In the genomic region with DNA sequence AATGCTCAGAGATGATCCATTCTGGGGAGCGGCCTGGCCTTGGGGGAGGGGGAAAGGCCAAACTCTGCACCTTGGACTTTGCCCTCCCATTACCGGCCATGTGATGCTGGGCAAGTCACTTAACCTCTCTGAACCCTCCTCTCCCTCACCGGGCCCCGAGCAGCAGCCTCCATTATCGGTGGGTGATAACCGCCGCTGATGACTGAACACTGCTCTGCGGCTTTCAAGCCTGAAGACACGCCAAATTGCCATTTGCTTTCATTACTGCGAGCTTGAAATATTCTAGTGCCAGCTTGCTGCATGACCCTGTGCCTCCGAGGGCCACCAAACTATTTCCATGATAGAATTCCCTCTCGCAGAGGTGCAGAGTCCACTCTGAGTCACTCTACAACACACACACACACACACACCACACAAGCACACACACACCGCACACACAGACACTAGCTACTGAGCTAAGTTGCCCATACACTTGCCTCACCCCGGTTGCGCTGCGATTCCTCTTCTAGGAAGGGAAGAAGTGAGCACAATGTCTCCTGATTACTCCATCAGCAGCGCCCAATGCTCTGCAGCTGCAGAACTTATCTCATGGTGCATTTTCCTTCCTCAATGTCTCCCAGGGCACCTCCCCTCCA, we compare ENCODE assay signal across 16 cellular contexts. TPM values are rescaled to one million over a fixed set of nuclear protein-coding genes. Genes with fewer than 3 reads are reported as not detected.
A peak's percentile ranks its signal among the peaks of the same experiment; 100 is the strongest.
DNase-seq lines count a peak whose midpoint lies in the region; ATAC-seq and TF ChIP-seq lines count a peak whose summit lies in the region.
"Had no signal": no experiment of that assay in that cellular context is flagged by ENCODE, and none has a peak within 500 bp of the region (broad histone marks: within the 10 kb centered on the region; RNA-seq: fewer than 3 reads in every experiment).

No MANE protein-coding gene starts in this region.

- intact Hi-C loops in dendritic cell treated with granulocyte-macrophage colony-stimulating factor and Interleukin-4, amounts not matched to agents 40 ng/mL and 50 ng/mL, for 4 days (cut with micrococcal nuclease), result no loop called here
- intact Hi-C loops in mucosa of descending colon (cut with DNase I, micrococcal nuclease), result no loop called here

- no peaks in the 10 kb centered on the region for H3K36me3 Mint-ChIP-seq in dendritic cell treated with granulocyte-macrophage colony-stimulating factor and Interleukin-4, amounts not matched to agents 40 ng/mL and 50 ng/mL, for 4 days (ENCODE audit: low read depth)
- H3K36me3 Mint-ChIP-seq: brain had no signal

- peak overlapping the region in 3 of 11 experiments; percentile 29 to 53 (median 49); a peak in 6 of 22 replicates for H3K27ac ChIP-seq in BLaER1 treated with 17β-estradiol and CSF1 and Interleukin-3, amounts not matched to agents 10 nM and 100 nM
- H3K27ac ChIP-seq: parathyroid adenoma had no signal

- H3K9me3 ChIP-seq in BLaER1 treated with 17β-estradiol and CSF1 and Interleukin-3, amounts not matched to agents 10 nM and 100 nM (replicated peaks in 1 of 11), result peaks cover 0 to 10% (median 0%) of the 10 kb centered on the region in 11 experiments; a peak in 7 of 22 replicates
- H3K9me3 ChIP-seq in mucosa of descending colon, result no peaks in the 10 kb centered on the region

- peaks cover 0 to 4% (median 0%) of the 10 kb centered on the region in 11 experiments; a peak in 1 of 22 replicates for H4K20me1 ChIP-seq in BLaER1 treated with 17β-estradiol and CSF1 and Interleukin-3, amounts not matched to agents 10 nM and 100 nM

- peaks cover 64% of the 10 kb centered on the region for H3K4me1 Mint-ChIP-seq in dendritic cell treated with granulocyte-macrophage colony-stimulating factor and Interleukin-4, amounts not matched to agents 40 ng/mL and 50 ng/mL, for 4 days (ENCODE audit: low read depth)
- H3K4me1 Mint-ChIP-seq: activated CD4-positive, alpha-beta memory T cell treated with anti-CD3 and anti-CD28 coated beads, Interleukin-2, amount 10 ng/mL, durations not matched to agents 7 days and 5 days had no signal

- DNase-seq in NCI-H2227 (lab: John Stamatoyannopoulos, UW; ENCODE audit: unreplicated experiment) (peak; percentile 54), mucosa of descending colon (peak in 2 of 3 donors; percentile 44 to 62)
- DNase-seq: activated CD4-positive, alpha-beta memory T cell treated with anti-CD3 and anti-CD28 coated beads, Interleukin-2, amount 10 ng/mL, durations not matched to agents 7 days and 5 days; activated gamma-delta T cell; DMS79; mesendoderm; stimulated activated CD4-positive, alpha-beta T cell treated with anti-CD3 and anti-CD28 coated beads, Interleukin-1b, Interleukin-23, amount 100 ng/mL, for 48 hours; T1000 had no signal

- H3K36me3 ChIP-seq in BLaER1 treated with 17β-estradiol and CSF1 and Interleukin-3, amounts not matched to agents 10 nM and 100 nM, result no peaks in the 10 kb centered on the region
- no peaks in the 10 kb centered on the region for H3K36me3 ChIP-seq in mucosa of descending colon (ENCODE audit: low read depth)

- peak overlapping the region in 2 of 11 experiments; percentile 8 to 13; a peak in 3 of 22 replicates for H3K9ac ChIP-seq in BLaER1 treated with 17β-estradiol and CSF1 and Interleukin-3, amounts not matched to agents 10 nM and 100 nM
- H3K9ac ChIP-seq: parathyroid adenoma had no signal

- peak; percentile 77 for ATAC-seq in mucosa of descending colon
- ATAC-seq in GM21360 (IDR thresholded peaks at IDR 0.05; ENCODE audit: unreplicated experiment), result no peak
- ATAC-seq in HG03097 (IDR thresholded peaks at IDR 0.05; ENCODE audit: low FRiP score, unreplicated experiment), result no peak
- ATAC-seq in GM21786 (IDR thresholded peaks at IDR 0.05; ENCODE audit: unreplicated experiment), result no peak
- ATAC-seq in GM19324 (IDR thresholded peaks at IDR 0.05; ENCODE audit: low FRiP score, unreplicated experiment), result no peak

- peaks cover 23% of the 10 kb centered on the region for H3K27me3 Mint-ChIP-seq in dendritic cell treated with granulocyte-macrophage colony-stimulating factor and Interleukin-4, amounts not matched to agents 40 ng/mL and 50 ng/mL, for 4 days
- H3K27me3 Mint-ChIP-seq: activated CD4-positive, alpha-beta memory T cell treated with anti-CD3 and anti-CD28 coated beads, Interleukin-2, amount 10 ng/mL, durations not matched to agents 7 days and 5 days had no signal

- H3K4me3 Mint-ChIP-seq in dendritic cell treated with granulocyte-macrophage colony-stimulating factor and Interleukin-4, amounts not matched to agents 40 ng/mL and 50 ng/mL, for 4 days, result peak overlapping the region; percentile 53
- H3K4me3 Mint-ChIP-seq: activated CD4-positive, alpha-beta memory T cell treated with anti-CD3 and anti-CD28 coated beads, Interleukin-2, amount 10 ng/mL, durations not matched to agents 7 days and 5 days had no signal

- H3K27me3 ChIP-seq in BLaER1 treated with 17β-estradiol and CSF1 and Interleukin-3, amounts not matched to agents 10 nM and 100 nM, result peaks cover 0 to 4% (median 0%) of the 10 kb centered on the region in 11 experiments; a peak in 1 of 22 replicates

- no peak overlapping the region for H3K4me3 ChIP-seq in BLaER1 treated with 17β-estradiol and CSF1 and Interleukin-3, amounts not matched to agents 10 nM and 100 nM
- no peak overlapping the region for H3K4me3 ChIP-seq in mucosa of descending colon

- H3K27ac Mint-ChIP-seq in dendritic cell treated with granulocyte-macrophage colony-stimulating factor and Interleukin-4, amounts not matched to agents 40 ng/mL and 50 ng/mL, for 4 days, result peak overlapping the region; percentile 76
- H3K27ac Mint-ChIP-seq: activated CD4-positive, alpha-beta memory T cell treated with anti-CD3 and anti-CD28 coated beads, Interleukin-2, amount 10 ng/mL, durations not matched to agents 7 days and 5 days had no signal

- no peak for TF ChIP-seq CTCF in mucosa of descending colon (IDR thresholded peaks at IDR 0.05)

- H3K9me3 Mint-ChIP-seq in dendritic cell treated with granulocyte-macrophage colony-stimulating factor and Interleukin-4, amounts not matched to agents 40 ng/mL and 50 ng/mL, for 4 days, result peaks cover 6% of the 10 kb centered on the region
- H3K9me3 Mint-ChIP-seq: activated CD4-positive, alpha-beta memory T cell treated with anti-CD3 and anti-CD28 coated beads, Interleukin-2, amount 10 ng/mL, durations not matched to agents 7 days and 5 days had no signal

- H3K4me1 ChIP-seq in BLaER1 treated with 17β-estradiol and CSF1 and Interleukin-3, amounts not matched to agents 10 nM and 100 nM, result peaks cover 25 to 76% (median 60%) of the 10 kb centered on the region in 10 experiments
- no peaks in the 10 kb centered on the region for H3K4me1 ChIP-seq in mucosa of descending colon (ENCODE audit: low read depth)
- H3K4me1 ChIP-seq: parathyroid adenoma had no signal

- peak overlapping the region in 8 of 11 experiments; percentile 21 to 74 (median 46); a peak in 15 of 22 replicates for H3K4me2 ChIP-seq in BLaER1 treated with 17β-estradiol and CSF1 and Interleukin-3, amounts not matched to agents 10 nM and 100 nM

RNA-seq across cellular contexts. Expression of a gene that starts 20.6 kb away (rescaled TPM):
- total RNA-seq in mucosa of descending colon, result 10 to 100 TPM in 2 of 3 donors, 1 to 10 TPM in 1; 7.6 to 24.4 (median 14.1) TPM
- total RNA-seq: activated CD4-positive, alpha-beta memory T cell treated with anti-CD3 and anti-CD28 coated beads, Interleukin-2, amount 10 ng/mL, durations not matched to agents 7 days and 5 days had no signal
